ENCODE assay signal across 8 cellular contexts in the genomic region with DNA sequence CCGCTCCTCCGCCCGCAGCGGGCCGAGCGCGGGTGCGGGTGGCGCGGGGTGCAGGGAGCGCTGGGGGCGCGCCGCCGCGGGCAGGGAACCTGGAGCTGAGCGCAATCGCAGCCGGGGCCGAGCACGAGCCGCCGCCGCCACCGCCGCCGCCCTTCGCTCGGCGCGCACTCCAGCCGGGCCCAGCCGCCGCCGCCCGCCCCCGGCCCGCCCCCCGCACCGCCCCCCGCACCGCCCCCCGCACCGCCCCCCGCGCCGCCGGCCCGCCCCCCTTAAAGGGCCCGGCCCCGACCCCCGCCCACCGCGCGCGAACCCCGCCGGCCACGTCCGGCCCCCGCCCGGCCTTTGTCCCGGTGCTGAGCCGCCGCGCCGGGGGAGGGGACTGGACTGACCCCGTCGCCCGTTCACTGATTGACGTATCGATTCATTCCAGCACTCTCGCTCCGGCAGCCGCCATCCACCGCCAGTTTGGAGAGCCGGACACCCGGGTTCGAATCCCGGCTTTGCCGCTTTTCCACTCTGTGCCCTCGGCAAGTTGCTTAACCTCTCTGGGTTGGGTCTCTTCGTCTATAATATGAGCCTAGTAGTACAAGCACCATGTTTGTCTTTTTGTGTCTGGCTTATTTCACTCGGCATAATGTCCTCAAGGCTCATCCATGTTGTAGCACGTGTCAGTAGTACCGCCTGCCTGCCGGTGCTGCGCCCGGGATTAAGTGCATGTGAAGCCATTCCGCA. TPM values are rescaled to one million over a fixed set of nuclear protein-coding genes. Genes with fewer than 3 reads are reported as not detected.
DNase-seq lines count a peak whose midpoint lies in the region; ATAC-seq, FAIRE-seq and TF ChIP-seq lines count a peak whose summit lies in the region.

A gene (minus strand): TSS at position 171 of the 732 bp plus-strand sequence. CDS start 173 bp downstream, outside the sequence.

- H2AFZ ChIP-seq in keratinocyte (ENCODE audit: control insufficient read depth, low read length) = peak within 1 kb of the TSS; percentile 73
- peak within 1 kb of the TSS; percentile 88 for H2AFZ ChIP-seq in smooth muscle cell (ENCODE audit: low read depth)

- DNase-seq in GM10248 (ENCODE audit: extremely low spot score) (peak; percentile 65), T-helper 17 cell (peak in 2 of 3 donors; percentile 36), cerebellum (ENCODE audit: low spot score) (peak; percentile 77), keratinocyte (ENCODE audit: low read depth, low spot score) (no peak), smooth muscle cell (lab: John Stamatoyannopoulos, UW; ENCODE audit: unreplicated experiment) (no peak)

- H3K4me3 Mint-ChIP-seq in T-helper 17 cell = peak within 1 kb of the TSS; percentile 94

- peaks cover 7% of the 10 kb centered on the region for H3K36me3 Mint-ChIP-seq in T-helper 17 cell (ENCODE audit: low read depth)

- H3K9ac ChIP-seq in HUES64 (ENCODE audit: low read depth, low read length) (peak within 1 kb of the TSS; percentile 89), keratinocyte (ENCODE audit: control insufficient read depth, extremely low read depth, insufficient read depth, low read length) (peak within 1 kb of the TSS; percentile 84), smooth muscle cell (ENCODE audit: low read depth) (peak within 1 kb of the TSS; percentile 76)

- H4K20me1 ChIP-seq in keratinocyte (ENCODE audit: control insufficient read depth, extremely low read depth, insufficient read depth, low read length) = peaks cover 7% of the 10 kb centered on the region
- peaks cover 27% of the 10 kb centered on the region for H4K20me1 ChIP-seq in smooth muscle cell (ENCODE audit: low read depth)

- H3K27ac ChIP-seq in HUES64 (ENCODE audit: low read depth, low read length) (peak within 1 kb of the TSS; percentile 78), keratinocyte (ENCODE audit: control insufficient read depth, insufficient read depth, low read length) (peak within 1 kb of the TSS; percentile 70), smooth muscle cell (ENCODE audit: low read depth) (peak within 1 kb of the TSS; percentile 75)

- no peak within 1 kb of the TSS for H3K27ac Mint-ChIP-seq in T-helper 17 cell

- CTCF ChIA-PET in GM10248 (lab: Yijun Ruan, JAX) = no interaction called here

- peaks cover 29% of the 10 kb centered on the region for H3K4me1 ChIP-seq in HUES64 (ENCODE audit: insufficient read depth, low read length)
- H3K4me1 ChIP-seq in keratinocyte (ENCODE audit: control insufficient read depth, extremely low read depth, insufficient read depth, low read length) = peaks cover 32% of the 10 kb centered on the region
- H3K4me1 ChIP-seq in smooth muscle cell (ENCODE audit: low read depth) = peaks cover 16% of the 10 kb centered on the region

- peaks cover 30% of the 10 kb centered on the region for H3F3A ChIP-seq in smooth muscle cell (ENCODE audit: low read depth)

- H3K27me3 ChIP-seq in HUES64 (ENCODE audit: insufficient read depth, low read length) (no peaks in the 10 kb centered on the region), keratinocyte (ENCODE audit: control insufficient read depth, extremely low read depth, insufficient read depth, low read length) (no peaks in the 10 kb centered on the region), smooth muscle cell (ENCODE audit: low read depth) (no peaks in the 10 kb centered on the region)

- peaks cover 9% of the 10 kb centered on the region for H3K4me1 Mint-ChIP-seq in T-helper 17 cell

- H3K36me3 ChIP-seq in HUES64 (ENCODE audit: insufficient read depth, low read length) (peaks cover 5% of the 10 kb centered on the region; the same call in 1 of the 2 replicates), keratinocyte (ENCODE audit: control insufficient read depth in 2 of 2, extremely low read depth in 1 of 2, insufficient read depth in 2 of 2, low read length in 2 of 2) (no peaks in the 10 kb centered on the region), smooth muscle cell (ENCODE audit: low read depth) (no peaks in the 10 kb centered on the region)

- peaks cover 13% of the 10 kb centered on the region for H3K79me2 ChIP-seq in keratinocyte (ENCODE audit: control insufficient read depth, insufficient read depth, low read length)
- H3K79me2 ChIP-seq in smooth muscle cell (ENCODE audit: low read depth) = peaks cover 29% of the 10 kb centered on the region

- dilution Hi-C loops in keratinocyte (cut with MboI; ENCODE audit: extremely low pct_ligation_motif_present, low sequenced_read_pairs) = no loop called here

- TF ChIP-seq CTCF in GM10248 (IDR thresholded peaks at IDR 0.05; ENCODE audit: control extremely low read depth, extremely low read depth, low read depth, missing control alignments) (no peak), keratinocyte (optimal IDR thresholded peaks at IDR 0.05 in 1 of 3, IDR thresholded peaks at IDR 0.05 in 1 of 3, conservative IDR thresholded peaks at IDR 0.05 in 1 of 3; ENCODE audit: extremely low read depth in 1 of 3, insufficient read depth in 2 of 3, low read length in 3 of 3) (no peak), smooth muscle cell (IDR thresholded peaks at IDR 0.05; ENCODE audit: borderline replicate concordance, insufficient read depth, poor library complexity, severe bottlenecking) (no peak)

- WGBS in HUES64 = 3% methylated on average over 78 of the region's 90 CpGs
- 7% methylated on average over 37 of the region's 90 CpGs for WGBS in smooth muscle cell (ENCODE audit: low lambda C conversion rate)

- H3K27me3 Mint-ChIP-seq in T-helper 17 cell = peaks cover 58% of the 10 kb centered on the region

- no peaks in the 10 kb centered on the region for H3K9me3 ChIP-seq in HUES64 (ENCODE audit: insufficient read depth, low read depth, low read length)
- H3K9me3 ChIP-seq in T-helper 17 cell (ENCODE audit: control insufficient read depth, low read length, poor library complexity, severe bottlenecking) = no peaks in the 10 kb centered on the region
- H3K9me3 ChIP-seq in keratinocyte (ENCODE audit: control insufficient read depth, low read depth, low read length) = no peaks in the 10 kb centered on the region
- H3K9me3 ChIP-seq in smooth muscle cell (replicated peaks; ENCODE audit: low read depth) = no peaks in the 10 kb centered on the region

- POLR2A ChIA-PET in GM10248 (lab: Yijun Ruan, JAX) = no interaction called here

- H3K4me2 ChIP-seq in keratinocyte (ENCODE audit: control insufficient read depth, extremely low read depth, insufficient read depth, low read depth, low read length) (peak within 1 kb of the TSS; percentile 84), smooth muscle cell (peak within 1 kb of the TSS; percentile 100)

- H3K4me3 ChIP-seq in HUES64 (ENCODE audit: low read length) (peak within 1 kb of the TSS; percentile 68), keratinocyte (ENCODE audit: control insufficient read depth in 2 of 3, extremely low read depth in 1 of 3, insufficient read depth in 2 of 3, low read depth in 1 of 3, low read length in 3 of 3) (peak within 1 kb of the TSS; percentile 72 to 91 (median 84)), smooth muscle cell (peak within 1 kb of the TSS; percentile 98)

- peaks cover 8% of the 10 kb centered on the region for H3K9me1 ChIP-seq in keratinocyte (ENCODE audit: control insufficient read depth, extremely low read depth, insufficient read depth, low read length)

- ATAC-seq in T-helper 17 cell (peak; percentile 74), GM19328 (IDR thresholded peaks at IDR 0.05; ENCODE audit: unreplicated experiment) (no peak), GM18520 (IDR thresholded peaks at IDR 0.05; ENCODE audit: unreplicated experiment) (no peak)

- FAIRE-seq in keratinocyte (lab: Jason Lieb, UNC) = peak; percentile 73

RNA-seq across cellular contexts. Expression of the gene that starts here (rescaled TPM):
- polyA plus RNA-seq in HUES64 (2013, experiment 1 of 2) = 35.5 TPM
- polyA plus RNA-seq in HUES64 (2013, experiment 2 of 2) = 44.1 TPM
- total RNA-seq in T-helper 17 cell (under 1 TPM; 0.12 to 0.21 TPM), cerebellum (21.0 TPM), smooth muscle cell (36.5 and 36.7 TPM in 2 replicates)
- polyA plus RNA-seq in keratinocyte (17.3 to 17.9 TPM (median 17.6 TPM) in 3 replicates), smooth muscle cell (39.4 and 43.7 TPM in 2 replicates)
- 5.2 TPM for polyA plus RNA-seq in keratinocyte (2011; ENCODE audit: low read depth)
- polyA plus RNA-seq in keratinocyte (2011; cell fraction: cytosol; rRNA removed) = 13.7 and 14.4 TPM in 2 replicates
- 32.5 and 36.6 TPM in 2 replicates for polyA plus RNA-seq in keratinocyte (2011; cell fraction: nucleus; rRNA removed)
- polyA plus RNA-seq in keratinocyte (2012; ENCODE audit: low replicate concordance) = 12.3 and 19.7 TPM in 2 replicates
- polyA minus RNA-seq in keratinocyte = 25.1 to 32.8 TPM (median 25.9 TPM) in 3 replicates
- 21.7 TPM for polyA minus RNA-seq in keratinocyte (2011; cell fraction: cytosol; rRNA and poly(A)+ RNA removed)
- 27.1 and 42.1 TPM in 2 replicates for polyA minus RNA-seq in keratinocyte (2011; cell fraction: nucleus; rRNA and poly(A)+ RNA removed)

Comparison
In these comparisons a context has a peak if more than half of its experiments do, and no peak if none do; other contexts are left out.
1. RNA of the gene that starts here (total RNA-seq): 36.5 to 36.7 TPM in smooth muscle cell and 21.0 TPM in cerebellum (single experiment); 0.12 to 0.21 TPM in T-helper 17 cell; every median in the first group is over 10 times any median in the second.
2. Peak in DNase-seq and ATAC-seq in T-helper 17 cell; RNA of the gene not detected or under 1 TPM.
3. DNase-seq: peak in GM10248 (single experiment) and cerebellum (single experiment); none in keratinocyte (single experiment) and smooth muscle cell (single experiment).
4. Peak in every context shown above with its lines, with median percentiles within 50 percentile points of each other: H3K27ac ChIP-seq, H3K4me3 ChIP-seq and H3K9ac ChIP-seq.